Comparison of ENCODE assay signal across 8 cellular contexts in genomic region chr10:118973744-118974143, GRCh38. TPM values are rescaled to one million over a fixed set of nuclear protein-coding genes. Genes with fewer than 3 reads are reported as not detected.
"Had no signal": no experiment of that assay in that cellular context is flagged by ENCODE, and none has a peak within 500 bp of the region (broad histone marks: within the 10 kb centered on the region; RNA-seq: fewer than 3 reads in every experiment).

No MANE protein-coding gene starts in this region.

- H3K27ac Mint-ChIP-seq: GM23338, HFFc6 had no signal

- H3K4me1 Mint-ChIP-seq: GM23338 had no signal

- H2AFZ ChIP-seq: GM23338 had no signal

- H3K4me3 Mint-ChIP-seq: GM23338, HFFc6, IgD-negative memory B cell had no signal

- H3K4me2 ChIP-seq: GM23338 had no signal

- H3K4me3 ChIP-seq: GM23338, HAP-1, K562 had no signal

- H3K9me3 ChIP-seq: HAP-1 had no signal

- H3K4me1 ChIP-seq: HAP-1 had no signal

- H3K36me3 ChIP-seq: HAP-1 had no signal

- ATAC-seq: GM23338, HepG2, K562 had no signal

- DNase-seq: HFFc6, KG1 had no signal

- H3K27ac ChIP-seq: HL-60 had no signal

RNA-seq across cellular contexts. Expression of gene NANOS1, which starts 55.8 kb away (rescaled TPM):
- polyA plus RNA-seq: IgD-negative memory B cell had no signal
